9 cellular contexts compared by ENCODE assay signal in the genomic region with DNA sequence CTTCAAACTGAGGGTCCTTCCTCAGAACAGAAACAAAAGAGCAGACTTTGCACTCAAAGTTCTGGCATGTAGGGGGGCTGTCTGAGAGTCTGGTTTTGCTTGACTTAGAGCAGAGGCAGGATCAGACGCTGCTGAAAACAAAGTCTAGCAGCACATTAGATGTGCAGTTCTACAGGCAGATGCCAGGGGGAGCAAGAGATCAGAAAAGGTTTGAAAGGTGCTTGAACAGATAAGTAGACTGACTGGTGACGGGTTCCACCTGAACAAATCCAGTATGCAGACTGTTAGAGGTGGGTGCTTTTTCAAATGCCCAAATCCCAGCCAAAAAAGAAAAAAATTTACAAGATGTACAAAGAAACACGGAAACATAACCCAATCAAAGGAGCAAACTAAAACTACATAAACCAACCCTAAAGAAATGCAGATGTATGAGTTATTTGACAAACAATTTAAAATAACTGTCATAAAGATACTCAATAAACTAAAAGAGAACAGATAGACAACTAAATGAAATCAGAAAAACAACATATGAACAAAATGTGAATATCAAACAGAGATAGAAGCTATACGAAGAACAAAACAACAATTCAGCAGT.
DNase-seq lines count a peak whose midpoint lies in the region; ATAC-seq, FAIRE-seq and TF ChIP-seq lines count a peak whose summit lies in the region.
"Had no signal": no experiment of that assay in that cellular context is flagged by ENCODE, and none has a peak within 500 bp of the region (broad histone marks: within the 10 kb centered on the region; RNA-seq: fewer than 3 reads in every experiment).

No MANE protein-coding gene starts in this region.

- peak; percentile 43 to 66 (median 62) for TF ChIP-seq CTCF in adrenal gland (IDR thresholded peaks at IDR 0.05)

- H3K9me3 ChIP-seq in adrenal gland (replicated peaks in 1 of 3): no peaks in the 10 kb centered on the region

- intact Hi-C loops in adrenal gland (cut with DNase I): loop anchor here in 1 of 2 donors (2.0 kb wide), 1 partner anchor 30 kb away; no protein-coding TSS in a partner anchor

- FAIRE-seq in RCC 7860 (lab: Jason Lieb, UNC): no peak

- H3K27ac Mint-ChIP-seq in immature natural killer cell: no peak overlapping the region

- no peaks in the 10 kb centered on the region for H3K36me3 ChIP-seq in adrenal gland (replicated peaks in 1 of 2)

- no peaks in the 10 kb centered on the region for H3K4me1 Mint-ChIP-seq in immature natural killer cell

- no peak overlapping the region for H3K4me3 Mint-ChIP-seq in immature natural killer cell

- no peaks in the 10 kb centered on the region for H3K36me3 Mint-ChIP-seq in immature natural killer cell

- no peaks in the 10 kb centered on the region for H3K4me1 ChIP-seq in adrenal gland (replicated peaks in 1 of 2)

- TF ChIP-seq POLR2A in adrenal gland (IDR thresholded peaks at IDR 0.05): no peak

- peaks cover 0 to 3% (median 0%) of the 10 kb centered on the region in 6 donors for H3K9me3 Mint-ChIP-seq in immature natural killer cell

- DNase-seq in NOMO-1 treated with DMSO at 0.1 percent for 48 hours (lab: John Stamatoyannopoulos, UW; ENCODE audit: unreplicated experiment) (peak; percentile 13), NOMO-1 treated with dmso at 0.1 percent for 144 hours (lab: John Stamatoyannopoulos, UW; ENCODE audit: unreplicated experiment) (no peak), HK-2 (ENCODE audit: unreplicated experiment) (peak; percentile 5), RCC 7860 (ENCODE audit: low spot score) (peak; percentile 26), adrenal gland (peak in 6 of 7 donors; percentile 17 to 54 (median 24)), immature natural killer cell (peak; percentile 17 to 38 (median 31))
- DNase-seq in stimulated activated CD4-positive, alpha-beta T cell treated with anti-CD3 and anti-CD28 coated beads, Interleukin-4, amount 100 ng/mL, for 4 hours: peak; percentile 1 to 11

- ATAC-seq in GM21526 (IDR thresholded peaks at IDR 0.05; ENCODE audit: low FRiP score, unreplicated experiment): peak; percentile 96

- no peak overlapping the region for H3K27ac ChIP-seq in adrenal gland
- H3K27ac ChIP-seq: epithelial cell of prostate had no signal

- peaks cover 2 to 6% (median 6%) of the 10 kb centered on the region in 3 donors for H3K27me3 Mint-ChIP-seq in immature natural killer cell (ENCODE audit: low read depth in 3 of 3)

- H3K4me3 ChIP-seq in adrenal gland: no peak overlapping the region

- H3K27me3 ChIP-seq in adrenal gland: no peaks in the 10 kb centered on the region

- WGBS in adrenal gland, 4 donors: 34 to 41% (median 39%) methylated on average over 4 of the region's 4 CpGs
